Comparison of ENCODE assay signal across 23 cellular contexts in the genomic region with DNA sequence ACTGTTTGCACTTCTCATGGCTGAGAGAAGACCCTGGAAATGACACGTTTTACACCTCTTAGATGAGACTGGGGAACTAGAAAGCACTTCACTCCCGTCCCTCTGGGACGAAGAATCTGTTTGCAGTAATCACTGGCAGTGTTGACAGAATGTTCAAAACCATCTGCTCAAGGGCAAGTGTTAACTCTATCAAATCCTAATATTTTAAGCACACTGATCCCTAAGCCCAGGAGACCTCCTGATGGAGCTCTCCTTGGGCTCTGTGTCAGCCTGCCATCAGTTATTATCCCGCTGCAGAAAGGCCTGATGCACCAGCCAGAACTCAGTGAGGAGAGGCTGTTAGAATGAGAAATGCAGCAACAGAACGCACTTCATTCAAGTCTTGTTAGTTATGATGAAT.
DNase-seq lines count a peak whose midpoint lies in the region; ATAC-seq and TF ChIP-seq lines count a peak whose summit lies in the region.
"Had no signal": no experiment of that assay in that cellular context is flagged by ENCODE, and none has a peak within 500 bp of the region (broad histone marks: within the 10 kb centered on the region; RNA-seq: fewer than 3 reads in every experiment).

No MANE protein-coding gene starts in this region.

- H3K27me3 ChIP-seq in H7 (ENCODE audit: control insufficient read depth, insufficient read depth, low read length) = no peaks in the 10 kb centered on the region
- H3K27me3 ChIP-seq: right atrium auricular region, spleen had no signal

- peaks cover 19% of the 10 kb centered on the region for H3K9me3 Mint-ChIP-seq in glutamatergic neuron (ENCODE audit: unreplicated experiment)
- H3K9me3 Mint-ChIP-seq: activated T-helper 2 cell treated with anti-CD3 and anti-CD28 coated beads, Interferon-gamma antibody, Interleukin-2, Interleukin-4, amounts not matched to agents 10 μg/mL and 5 μg/mL and 100 μg/mL, durations not matched to agents 14 hours and 24 hours and 36 hours; T-helper 2 cell treated with Interferon-gamma antibody and Interleukin-4, amounts not matched to agents 5 μg/mL and 100 μg/mL, for 36 hours had no signal

- H3K27me3 Mint-ChIP-seq in glutamatergic neuron (ENCODE audit: unreplicated experiment) = peaks cover 10% of the 10 kb centered on the region
- H3K27me3 Mint-ChIP-seq: CD4-positive, alpha-beta memory T cell had no signal

- peaks cover 68% of the 10 kb centered on the region for H3K4me1 Mint-ChIP-seq in glutamatergic neuron (ENCODE audit: low read depth, unreplicated experiment)
- H3K4me1 Mint-ChIP-seq: CD4-positive, alpha-beta memory T cell; naive thymus-derived CD4-positive, alpha-beta T cell had no signal

- TF ChIP-seq CTCF in glutamatergic neuron (IDR thresholded peaks at IDR 0.05; ENCODE audit: partially characterized antibody, unreplicated experiment) = no peak

- peak overlapping the region; percentile 97 for H3K27ac Mint-ChIP-seq in glutamatergic neuron (ENCODE audit: unreplicated experiment)
- H3K27ac Mint-ChIP-seq: activated T-helper 2 cell treated with anti-CD3 and anti-CD28 coated beads, Interferon-gamma antibody, Interleukin-2, Interleukin-4, amounts not matched to agents 10 μg/mL and 5 μg/mL and 100 μg/mL, durations not matched to agents 14 hours and 24 hours and 36 hours; CD4-positive, alpha-beta memory T cell; IgD-negative memory B cell; naive thymus-derived CD4-positive, alpha-beta T cell; T-helper 2 cell treated with Interferon-gamma antibody and Interleukin-4, amounts not matched to agents 5 μg/mL and 100 μg/mL, for 36 hours had no signal

- H3K36me3 Mint-ChIP-seq in glutamatergic neuron (ENCODE audit: unreplicated experiment) = no peaks in the 10 kb centered on the region
- H3K36me3 Mint-ChIP-seq: CD4-positive, alpha-beta memory T cell; IgD-negative memory B cell; naive thymus-derived CD4-positive, alpha-beta T cell had no signal

- DNase-seq in DMS 273 (lab: John Stamatoyannopoulos, UW; ENCODE audit: unreplicated experiment) = peak; percentile 51
- no peak for DNase-seq in DMS 273 treated with DMSO at 0.1 percent for 48 hours (lab: John Stamatoyannopoulos, UW)
- peak; percentile 88 for DNase-seq in NCI-H146 treated with DMSO at 0.1 percent for 48 hours (lab: John Stamatoyannopoulos, UW; ENCODE audit: unreplicated experiment)
- DNase-seq in NCI-H524 (lab: John Stamatoyannopoulos, UW) = peak; percentile 93 to 100
- peak; percentile 54 for DNase-seq in glutamatergic neuron
- DNase-seq in H7 = no peak
- DNase-seq in NCI-H2196 (lab: John Stamatoyannopoulos, UW; ENCODE audit: unreplicated experiment) = no peak
- DNase-seq: activated CD4-positive, alpha-beta T cell treated with anti-CD3 and anti-CD28 coated beads, Interleukin-2, amount 50 U/mL, for 4 hours; activated CD8-positive, alpha-beta memory T cell treated with anti-CD3 and anti-CD28 coated beads, Interleukin-2, amount 50 U/mL, for 4 hours; CD4-positive, alpha-beta memory T cell; cerebellar nuclear complex; naive thymus-derived CD4-positive, alpha-beta T cell; RPMI8226; spleen; stimulated activated CD4-positive, alpha-beta T cell treated with anti-CD3 and anti-CD28 coated beads, Interleukin-4, amount 100 ng/mL, for 1 hour; stimulated activated naive CD4-positive, alpha-beta T cell had no signal

- no peak overlapping the region for H3K4me3 ChIP-seq in H7 (ENCODE audit: insufficient read depth, low read depth, low read length)
- H3K4me3 ChIP-seq: right atrium auricular region, spleen, thoracic aorta had no signal

- H3K36me3 ChIP-seq in H7 (replicated peaks; ENCODE audit: control insufficient read depth, insufficient read depth, low read length) = no peaks in the 10 kb centered on the region
- H3K36me3 ChIP-seq: right atrium auricular region, spleen, thoracic aorta had no signal

- ATAC-seq in GM21717 (IDR thresholded peaks at IDR 0.05; ENCODE audit: unreplicated experiment) = no peak
- ATAC-seq: left lobe of liver; naive thymus-derived CD4-positive, alpha-beta T cell had no signal

- H3K4me3 Mint-ChIP-seq in glutamatergic neuron (ENCODE audit: unreplicated experiment) = peak overlapping the region; percentile 78
- H3K4me3 Mint-ChIP-seq: CD4-positive, alpha-beta memory T cell; IgD-negative memory B cell; naive thymus-derived CD4-positive, alpha-beta T cell; T-helper 2 cell treated with Interferon-gamma antibody and Interleukin-4, amounts not matched to agents 5 μg/mL and 100 μg/mL, for 36 hours had no signal

Comparison
In these comparisons a context has a peak if more than half of its experiments do, and no peak if none do; other contexts are left out.
1. DNase-seq: peak in DMS 273 (single experiment), NCI-H146 treated with DMSO at 0.1 percent for 48 hours (single experiment), NCI-H524 (2 of 2) and glutamatergic neuron (single experiment); none in DMS 273 treated with DMSO at 0.1 percent for 48 hours (single experiment), H7 (single experiment) and NCI-H2196 (single experiment).